ENCODE assay signal across 23 cellular contexts in the genomic region with DNA sequence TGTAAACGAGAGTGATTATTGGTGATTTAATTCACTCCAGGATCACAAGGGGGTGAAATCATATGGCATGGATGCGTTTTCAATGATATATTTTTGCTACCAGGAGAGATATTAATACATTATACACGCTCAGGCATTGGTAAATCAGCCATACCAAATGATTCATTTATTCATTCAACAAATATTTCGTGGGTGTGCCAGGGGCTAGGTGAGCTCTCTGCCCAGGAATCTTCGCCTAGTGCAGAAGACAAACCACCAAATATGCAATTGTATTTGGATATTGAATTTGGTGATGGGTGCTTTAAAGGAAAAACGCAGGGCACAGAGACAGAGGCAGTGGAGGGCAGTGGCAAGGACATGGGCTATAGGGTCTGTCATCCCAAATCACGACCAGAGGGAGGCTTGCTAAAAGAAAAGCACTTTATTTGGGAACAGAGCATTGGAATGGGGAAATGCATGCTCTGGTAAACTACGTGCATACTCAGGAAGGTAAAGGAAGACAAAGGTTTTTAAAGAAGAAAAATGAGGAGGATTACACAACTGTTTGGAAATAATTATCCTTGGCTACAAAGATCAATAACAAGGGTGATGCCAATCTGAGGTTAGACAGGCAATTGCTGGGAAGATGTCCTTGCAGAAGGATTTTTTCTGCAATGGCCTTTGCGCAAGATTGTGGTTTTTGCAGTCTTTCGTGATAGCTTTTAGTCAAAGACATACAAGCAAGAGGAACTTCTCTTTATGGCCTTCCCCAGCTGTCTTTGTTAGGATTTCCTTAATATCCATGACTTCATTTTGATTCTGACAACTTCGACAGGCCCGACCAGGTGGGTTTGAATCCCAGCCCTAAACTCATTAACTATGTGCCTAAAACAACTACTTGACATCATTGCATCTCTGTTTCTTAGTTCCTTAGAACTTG. TPM values are rescaled to one million over a fixed set of nuclear protein-coding genes. Genes with fewer than 3 reads are reported as not detected.
DNase-seq lines count a peak whose midpoint lies in the region; ATAC-seq and TF ChIP-seq lines count a peak whose summit lies in the region.
"Had no signal": no experiment of that assay in that cellular context is flagged by ENCODE, and none has a peak within 500 bp of the region (broad histone marks: within the 10 kb centered on the region; RNA-seq: fewer than 3 reads in every experiment).

No MANE protein-coding gene starts in this region.

- CTCF ChIA-PET in PC-9 (lab: Charles Lee): no interaction called here

- H3K27ac ChIP-seq in PC-9 (peak overlapping the region; percentile 73), upper lobe of right lung (no peak overlapping the region)
- H3K27ac ChIP-seq: 22Rv1, colonic mucosa, esophagus squamous epithelium, parathyroid adenoma, transverse colon, VCaP had no signal

- H3K9me3 Mint-ChIP-seq in activated naive CD8-positive, alpha-beta T cell (ENCODE audit: low read depth): no peaks in the 10 kb centered on the region
- no peaks in the 10 kb centered on the region for H3K9me3 Mint-ChIP-seq in activated naive CD8-positive, alpha-beta T cell treated with anti-CD3 and anti-CD28 coated beads, Interleukin-2, amount 50 U/mL, for 24 hours
- H3K9me3 Mint-ChIP-seq in dendritic cell treated with granulocyte-macrophage colony-stimulating factor and Interleukin-4, amounts not matched to agents 40 ng/mL and 50 ng/mL, for 4 days: no peaks in the 10 kb centered on the region
- H3K9me3 Mint-ChIP-seq: activated CD8-positive, alpha-beta T cell treated with anti-CD3 and anti-CD28 coated beads for 36 hours; activated T-helper 17 cell treated with anti-CD3 and anti-CD28 coated beads, Interleukin-2, amount 50 U/mL, for 72 hours; CD4-positive, alpha-beta memory T cell had no signal

- H4K20me1 ChIP-seq in PC-9 (ENCODE audit: insufficient read depth): no peaks in the 10 kb centered on the region

- no peaks in the 10 kb centered on the region for H3K9me3 ChIP-seq in PC-9 (ENCODE audit: insufficient read depth, low read depth)
- no peaks in the 10 kb centered on the region for H3K9me3 ChIP-seq in upper lobe of right lung
- H3K9me3 ChIP-seq: colonic mucosa, esophagus squamous epithelium, SK-N-SH, transverse colon had no signal

- no peaks in the 10 kb centered on the region for H3K36me3 Mint-ChIP-seq in activated naive CD8-positive, alpha-beta T cell
- no peaks in the 10 kb centered on the region for H3K36me3 Mint-ChIP-seq in activated naive CD8-positive, alpha-beta T cell treated with anti-CD3 and anti-CD28 coated beads, Interleukin-2, amount 50 U/mL, for 24 hours (ENCODE audit: low read depth)
- H3K36me3 Mint-ChIP-seq in dendritic cell treated with granulocyte-macrophage colony-stimulating factor and Interleukin-4, amounts not matched to agents 40 ng/mL and 50 ng/mL, for 4 days (ENCODE audit: low read depth): no peaks in the 10 kb centered on the region

- peaks cover 15% of the 10 kb centered on the region for H3F3A ChIP-seq in PC-9 (ENCODE audit: insufficient read depth, low read depth)

- H3K9me2 ChIP-seq in PC-9 (ENCODE audit: insufficient read depth): no peaks in the 10 kb centered on the region
- H3K9me2 ChIP-seq: SK-N-SH had no signal

- TF ChIP-seq CTCF in PC-9 (conservative IDR thresholded peaks at IDR 0.05) (no peak), upper lobe of right lung (IDR thresholded peaks at IDR 0.05) (no peak)

- H3K4me1 ChIP-seq in PC-9 (replicated peaks; ENCODE audit: insufficient read depth): peaks cover 23% of the 10 kb centered on the region
- no peaks in the 10 kb centered on the region for H3K4me1 ChIP-seq in upper lobe of right lung
- H3K4me1 ChIP-seq: colonic mucosa, esophagus squamous epithelium, parathyroid adenoma, transverse colon had no signal

- H3K27me3 ChIP-seq in PC-9 (ENCODE audit: insufficient read depth, low read depth) (no peaks in the 10 kb centered on the region), upper lobe of right lung (peaks cover 9% of the 10 kb centered on the region)
- H3K27me3 ChIP-seq: colonic mucosa had no signal

- DNase-seq in activated naive CD8-positive, alpha-beta T cell treated with anti-CD3 and anti-CD28 coated beads, Interleukin-2, amount 50 U/mL, for 24 hours: no peak
- peak in 1 of 2 experiments; percentile 86 for DNase-seq in PC-9
- DNase-seq in upper lobe of right lung: no peak
- DNase-seq in NCI-H2107 treated with DMSO at 0.1 percent for 48 hours (lab: John Stamatoyannopoulos, UW; ENCODE audit: unreplicated experiment): no peak
- no peak for DNase-seq in Right ventricle myocardium inferior (ENCODE audit: missing footprints)
- DNase-seq in A172 (ENCODE audit: low spot score): no peak
- DNase-seq: activated CD8-positive, alpha-beta T cell treated with anti-CD3 and anti-CD28 coated beads for 36 hours; CD4-positive, alpha-beta memory T cell; colonic mucosa; esophagus squamous epithelium; HCEC 1CT; kidney; NCI-H1105; SK-N-SH; stimulated activated naive CD4-positive, alpha-beta T cell; transverse colon had no signal

- intact Hi-C loops in PC-9 (cut with micrococcal nuclease; ENCODE audit: unreplicated experiment): no loop called here
- intact Hi-C loops in dendritic cell treated with granulocyte-macrophage colony-stimulating factor and Interleukin-4, amounts not matched to agents 40 ng/mL and 50 ng/mL, for 4 days (cut with micrococcal nuclease): no loop called here
- intact Hi-C loops in upper lobe of right lung (cut with DNase I): no loop called here
- intact Hi-C loops in Right ventricle myocardium inferior (cut with DNase I): no loop called here

- H3K36me3 ChIP-seq in PC-9 (ENCODE audit: low read depth): no peaks in the 10 kb centered on the region
- H3K36me3 ChIP-seq in upper lobe of right lung: no peaks in the 10 kb centered on the region
- H3K36me3 ChIP-seq: colonic mucosa, esophagus squamous epithelium, transverse colon had no signal

- peak overlapping the region; percentile 78 for H3K4me2 ChIP-seq in PC-9
- H3K4me2 ChIP-seq: SK-N-SH, smooth muscle cell had no signal

- H3K4me3 ChIP-seq in PC-9: peak overlapping the region; percentile 26; the same call in 1 of the 2 replicates
- no peak overlapping the region for H3K4me3 ChIP-seq in upper lobe of right lung
- H3K4me3 ChIP-seq: colonic mucosa, esophagus squamous epithelium, smooth muscle cell, transverse colon had no signal

- no peak overlapping the region for H2AFZ ChIP-seq in PC-9
- H2AFZ ChIP-seq: parathyroid adenoma had no signal

- no peak for ATAC-seq in activated naive CD8-positive, alpha-beta T cell treated with anti-CD3 and anti-CD28 coated beads, Interleukin-2, amount 50 U/mL, for 24 hours
- ATAC-seq in upper lobe of right lung (peak; percentile 64), Right ventricle myocardium inferior (no peak)
- ATAC-seq: activated CD8-positive, alpha-beta T cell treated with anti-CD3 and anti-CD28 coated beads for 36 hours; activated T-helper 17 cell treated with anti-CD3 and anti-CD28 coated beads, Interleukin-2, amount 50 U/mL, for 72 hours had no signal

- H3K27me3 Mint-ChIP-seq in activated naive CD8-positive, alpha-beta T cell: peaks cover 7% of the 10 kb centered on the region
- H3K27me3 Mint-ChIP-seq in activated naive CD8-positive, alpha-beta T cell treated with anti-CD3 and anti-CD28 coated beads, Interleukin-2, amount 50 U/mL, for 24 hours: peaks cover 11% of the 10 kb centered on the region
- H3K27me3 Mint-ChIP-seq in dendritic cell treated with granulocyte-macrophage colony-stimulating factor and Interleukin-4, amounts not matched to agents 40 ng/mL and 50 ng/mL, for 4 days: peaks cover 24% of the 10 kb centered on the region

- BruUV-seq in PC-9 (replicated peaks; lab: Mats Ljungman, UMichigan): no TSS peak

- POLR2A ChIA-PET in PC-9 (lab: Charles Lee; ENCODE audit: unreplicated experiment): no interaction called here

- no peaks in the 10 kb centered on the region for H3K4me1 Mint-ChIP-seq in activated naive CD8-positive, alpha-beta T cell (ENCODE audit: low read depth)
- H3K4me1 Mint-ChIP-seq in activated naive CD8-positive, alpha-beta T cell treated with anti-CD3 and anti-CD28 coated beads, Interleukin-2, amount 50 U/mL, for 24 hours: no peaks in the 10 kb centered on the region
- H3K4me1 Mint-ChIP-seq in dendritic cell treated with granulocyte-macrophage colony-stimulating factor and Interleukin-4, amounts not matched to agents 40 ng/mL and 50 ng/mL, for 4 days (ENCODE audit: low read depth): peaks cover 54% of the 10 kb centered on the region
- H3K4me1 Mint-ChIP-seq: activated T-helper 17 cell treated with anti-CD3 and anti-CD28 coated beads, Interleukin-2, amount 50 U/mL, for 72 hours; CD4-positive, alpha-beta memory T cell had no signal

- H3K4me3 Mint-ChIP-seq in activated naive CD8-positive, alpha-beta T cell: no peak overlapping the region
- H3K4me3 Mint-ChIP-seq in activated naive CD8-positive, alpha-beta T cell treated with anti-CD3 and anti-CD28 coated beads, Interleukin-2, amount 50 U/mL, for 24 hours: no peak overlapping the region
- H3K4me3 Mint-ChIP-seq in dendritic cell treated with granulocyte-macrophage colony-stimulating factor and Interleukin-4, amounts not matched to agents 40 ng/mL and 50 ng/mL, for 4 days: no peak overlapping the region
- H3K4me3 Mint-ChIP-seq: activated CD8-positive, alpha-beta T cell treated with anti-CD3 and anti-CD28 coated beads for 36 hours; activated T-helper 17 cell treated with anti-CD3 and anti-CD28 coated beads, Interleukin-2, amount 50 U/mL, for 72 hours; CD4-positive, alpha-beta memory T cell had no signal

- peak overlapping the region; percentile 4 for H3K27ac Mint-ChIP-seq in activated naive CD8-positive, alpha-beta T cell
- no peak overlapping the region for H3K27ac Mint-ChIP-seq in activated naive CD8-positive, alpha-beta T cell treated with anti-CD3 and anti-CD28 coated beads, Interleukin-2, amount 50 U/mL, for 24 hours
- peak overlapping the region; percentile 80 for H3K27ac Mint-ChIP-seq in dendritic cell treated with granulocyte-macrophage colony-stimulating factor and Interleukin-4, amounts not matched to agents 40 ng/mL and 50 ng/mL, for 4 days
- H3K27ac Mint-ChIP-seq: activated CD8-positive, alpha-beta T cell treated with anti-CD3 and anti-CD28 coated beads for 36 hours; activated T-helper 17 cell treated with anti-CD3 and anti-CD28 coated beads, Interleukin-2, amount 50 U/mL, for 72 hours; CD4-positive, alpha-beta memory T cell had no signal

- H3K79me2 ChIP-seq in PC-9 (ENCODE audit: low read depth): no peaks in the 10 kb centered on the region
- H3K79me2 ChIP-seq: parathyroid adenoma had no signal

RNA-seq across cellular contexts. Expression of gene VRK1, which starts 13.6 kb away (rescaled TPM):
- total RNA-seq in PC-9 (2021) (6.8 and 11.2 TPM in 2 replicates), upper lobe of right lung (10.2 TPM), Right ventricle myocardium inferior (6.2 TPM)
- 53.2 and 77.2 TPM in 2 replicates for total RNA-seq in A172 (2014; rRNA removed; shearing (Covaris generic))
